ENCODE assay signal across 6 cellular contexts in genomic region chr1:150981177-150981804, GRCh38. TPM values are rescaled to one million over a fixed set of nuclear protein-coding genes. Genes with fewer than 3 reads are reported as not detected.
DNase-seq lines count a peak whose midpoint lies in the region; TF ChIP-seq lines count a peak whose summit lies in the region.

No MANE protein-coding gene starts in this region.

- H3K4me1 Mint-ChIP-seq in endothelial cell (ENCODE audit: unreplicated experiment) = peaks cover 24% of the 10 kb centered on the region
- peaks cover 34% of the 10 kb centered on the region for H3K4me1 Mint-ChIP-seq in activated naive CD4-positive, alpha-beta T cell treated with anti-CD3 and anti-CD28 coated beads, Interleukin-2, amount 10 ng/mL, durations not matched to agents 7 days and 5 days

- no peaks in the 10 kb centered on the region for H3K36me3 Mint-ChIP-seq in endothelial cell (ENCODE audit: low read depth, unreplicated experiment)
- H3K36me3 Mint-ChIP-seq in activated naive CD4-positive, alpha-beta T cell treated with anti-CD3 and anti-CD28 coated beads, Interleukin-2, amount 10 ng/mL, durations not matched to agents 7 days and 5 days = no peaks in the 10 kb centered on the region

- peak overlapping the region; percentile 11 for H3K27ac ChIP-seq in AG04450 (ENCODE audit: low read depth, low read length)

- H3K4me3 Mint-ChIP-seq in endothelial cell (ENCODE audit: unreplicated experiment) = peak overlapping the region; percentile 42
- H3K4me3 Mint-ChIP-seq in activated naive CD4-positive, alpha-beta T cell treated with anti-CD3 and anti-CD28 coated beads, Interleukin-2, amount 10 ng/mL, durations not matched to agents 7 days and 5 days = no peak overlapping the region

- H3K27me3 ChIP-seq in AG04450 (ENCODE audit: control insufficient read depth, insufficient read depth, low read length) = no peaks in the 10 kb centered on the region

- CTCF ChIA-PET in AG04450 (lab: Charles Lee) = interaction anchor here (1.0 to 6.0 kb wide), 7 partner anchors 11 to 59 kb away, joined by 3 to 60 read pairs (median 4); partner anchors contain the start of gene MINDY1
- CTCF ChIA-PET in activated naive CD4-positive, alpha-beta T cell treated with anti-CD3 and anti-CD28 coated beads, Interleukin-2, amount 10 ng/mL, durations not matched to agents 7 days and 5 days (lab: Charles Lee) = interaction anchor here (0.9 to 7.6 kb wide), 9 partner anchors 15 to 433 kb away, joined by 3 to 89 read pairs (median 4); partner anchors contain the start of gene MINDY1

- H3K27ac Mint-ChIP-seq in endothelial cell (ENCODE audit: unreplicated experiment) = no peak overlapping the region
- no peak overlapping the region for H3K27ac Mint-ChIP-seq in activated naive CD4-positive, alpha-beta T cell treated with anti-CD3 and anti-CD28 coated beads, Interleukin-2, amount 10 ng/mL, durations not matched to agents 7 days and 5 days

- H3K9me3 ChIP-seq in AG04450 (ENCODE audit: control insufficient read depth, insufficient read depth, low read length) = no peaks in the 10 kb centered on the region

- H3K9me3 Mint-ChIP-seq in endothelial cell (ENCODE audit: unreplicated experiment) = no peaks in the 10 kb centered on the region
- no peaks in the 10 kb centered on the region for H3K9me3 Mint-ChIP-seq in activated naive CD4-positive, alpha-beta T cell treated with anti-CD3 and anti-CD28 coated beads, Interleukin-2, amount 10 ng/mL, durations not matched to agents 7 days and 5 days

- TF ChIP-seq CTCF in AG04450 (IDR thresholded peaks at IDR 0.05; ENCODE audit: low read depth, low read length) = no peak
- no peak for TF ChIP-seq CTCF in endothelial cell (IDR thresholded peaks at IDR 0.05; ENCODE audit: unreplicated experiment)

- no peak for DNase-seq in AG04450 (ENCODE audit: low read depth, low spot score)
- peak; percentile 65 for DNase-seq in NCI-H1105 (lab: John Stamatoyannopoulos, UW)
- peak; percentile 55 for DNase-seq in endothelial cell (ENCODE audit: low spot score)
- no peak for DNase-seq in NCI-H1048 (lab: John Stamatoyannopoulos, UW)
- DNase-seq in activated naive CD4-positive, alpha-beta T cell treated with anti-CD3 and anti-CD28 coated beads, Interleukin-2, amount 10 ng/mL, durations not matched to agents 7 days and 5 days = no peak
- DNase-seq in ureter (ENCODE audit: low spot score) = no peak

- POLR2A ChIA-PET in AG04450 (lab: Yijun Ruan, JAX) = interaction anchor here (0.9 to 1.6 kb wide), 2 partner anchors 18 to 64 kb away, joined by 3 to 6 read pairs; no protein-coding TSS in a partner anchor

- no peak overlapping the region for H3K4me3 ChIP-seq in AG04450 (ENCODE audit: low read depth, low read length)

- H3K27me3 Mint-ChIP-seq in endothelial cell (ENCODE audit: unreplicated experiment) = peaks cover 10% of the 10 kb centered on the region
- peaks cover 39% of the 10 kb centered on the region for H3K27me3 Mint-ChIP-seq in activated naive CD4-positive, alpha-beta T cell treated with anti-CD3 and anti-CD28 coated beads, Interleukin-2, amount 10 ng/mL, durations not matched to agents 7 days and 5 days

RNA-seq across cellular contexts. Expression of gene ANXA9, which starts 0.8 kb away (rescaled TPM):
- polyA plus RNA-seq in AG04450 (2011; rRNA removed) = 0.10 and 0.21 TPM in 2 replicates
- 0.09 and 0.17 TPM in 2 replicates for polyA minus RNA-seq in AG04450 (2011; rRNA and poly(A)+ RNA removed)
- not detected for total RNA-seq in endothelial cell (ENCODE audit: unreplicated experiment)
- total RNA-seq in ureter = 39.7 TPM

RNA-seq across cellular contexts. Expression of gene CERS2, which starts 6.7 kb away (rescaled TPM):
- polyA plus RNA-seq in AG04450 (2011; rRNA removed) = 193 and 217 TPM in 2 replicates
- 170 TPM in 2 replicates for polyA minus RNA-seq in AG04450 (2011; rRNA and poly(A)+ RNA removed)
- total RNA-seq in endothelial cell (ENCODE audit: unreplicated experiment) = 186 TPM
- 138 TPM for total RNA-seq in ureter

RNA-seq across cellular contexts. Expression of gene MINDY1, which starts 25.4 kb away (rescaled TPM):
- 12.8 and 18.0 TPM in 2 replicates for polyA plus RNA-seq in AG04450 (2011; rRNA removed)
- polyA minus RNA-seq in AG04450 (2011; rRNA and poly(A)+ RNA removed) = 21.5 and 29.3 TPM in 2 replicates
- 11.2 TPM for total RNA-seq in endothelial cell (ENCODE audit: unreplicated experiment)
- 34.0 TPM for total RNA-seq in ureter

RNA-seq across cellular contexts. Expression of gene PRUNE1, which starts 27.0 kb away (rescaled TPM):
- polyA plus RNA-seq in AG04450 (2011; rRNA removed) = 18.3 and 21.7 TPM in 2 replicates
- polyA minus RNA-seq in AG04450 (2011; rRNA and poly(A)+ RNA removed) = 17.9 and 20.5 TPM in 2 replicates
- 16.7 TPM for total RNA-seq in endothelial cell (ENCODE audit: unreplicated experiment)
- 26.7 TPM for total RNA-seq in ureter

RNA-seq across cellular contexts. Expression of gene BNIPL, which starts 55.1 kb away (rescaled TPM):
- 0.09 and 0.16 TPM in 2 replicates for polyA plus RNA-seq in AG04450 (2011; rRNA removed)
- polyA minus RNA-seq in AG04450 (2011; rRNA and poly(A)+ RNA removed) = 0.09 and 0.23 TPM in 2 replicates
- total RNA-seq in endothelial cell (ENCODE audit: unreplicated experiment) = 1.5 TPM
- total RNA-seq in ureter = 10.5 TPM

Comparison
In these comparisons a context has a peak if more than half of its experiments do, and no peak if none do; other contexts are left out.
1. DNase-seq: peak in NCI-H1105 (single experiment) and endothelial cell (single experiment); none in AG04450 (single experiment), NCI-H1048 (single experiment), activated naive CD4-positive, alpha-beta T cell treated with anti-CD3 and anti-CD28 coated beads, Interleukin-2, amount 10 ng/mL, durations not matched to agents 7 days and 5 days (single experiment) and ureter (single experiment).
2. RNA of gene ANXA9, which starts 0.8 kb away (total RNA-seq): 39.7 TPM in ureter (single experiment); not detected in endothelial cell (single experiment); every median in the first group is over 10 times any median in the second.